In genomic region chr10:73210395-73211105, GRCh38 we compare ENCODE assay signal across 16 cellular contexts. TPM values are rescaled to one million over a fixed set of nuclear protein-coding genes. Genes with fewer than 3 reads are reported as not detected.
A peak's percentile ranks its signal among the peaks of the same experiment; 100 is the strongest.
DNase-seq lines count a peak whose midpoint lies in the region; ATAC-seq, FAIRE-seq and TF ChIP-seq lines count a peak whose summit lies in the region.
"Had no signal": no experiment of that assay in that cellular context is flagged by ENCODE, and none has a peak within 500 bp of the region (broad histone marks: within the 10 kb centered on the region; RNA-seq: fewer than 3 reads in every experiment).

No MANE protein-coding gene starts in this region.

- TF ChIP-seq CTCF in HepG2 (CRISPR knock-in tag; IDR thresholded peaks at IDR 0.05) = no peak
- no peak for TF ChIP-seq CTCF in right lobe of liver (IDR thresholded peaks at IDR 0.05)
- no peak for TF ChIP-seq CTCF in PC-3 (conservative IDR thresholded peaks at IDR 0.05; ENCODE audit: low read depth, low read length)

- H4K8ac ChIP-seq in mesenchymal stem cell (ENCODE audit: low read length) = no peak overlapping the region

- H2BK120ac ChIP-seq in mesenchymal stem cell (ENCODE audit: low read depth, low read length) = no peak overlapping the region

- WGBS in HepG2 (ENCODE audit: low lambda C conversion rate) = 98% methylated on average over 3 of the region's 3 CpGs
- WGBS in right lobe of liver (ENCODE audit: insufficient coverage, low coverage, low lambda C conversion rate, missing lambda C conversion rate) = 94% methylated on average over 3 of the region's 3 CpGs
- WGBS in mesenchymal stem cell = 87% methylated on average over 3 of the region's 3 CpGs

- in situ Hi-C loops in HepG2 (cut with HindIII; ENCODE audit: extremely low pct_ligation_motif_present, low pct_unique_long_range_greater_than_20kb) = no loop called here

- no peaks in the 10 kb centered on the region for H3K27me3 ChIP-seq in HepG2 (ENCODE audit: control insufficient read depth in 1 of 2, insufficient read depth in 2 of 2, low read length in 2 of 2)
- H3K27me3 ChIP-seq in right lobe of liver = no peaks in the 10 kb centered on the region
- no peaks in the 10 kb centered on the region for H3K27me3 ChIP-seq in PC-3 (ENCODE audit: low read length)
- no peaks in the 10 kb centered on the region for H3K27me3 ChIP-seq in mesenchymal stem cell (ENCODE audit: control insufficient read depth in 1 of 2, insufficient read depth in 1 of 2, low read length in 2 of 2)
- H3K27me3 ChIP-seq: BLaER1 treated with 17β-estradiol and CSF1 and Interleukin-3, amounts not matched to agents 10 nM and 100 nM had no signal

- H2AK5ac ChIP-seq in mesenchymal stem cell (ENCODE audit: low read length, severe bottlenecking) = no peak overlapping the region

- H3K9ac ChIP-seq in HepG2 (ENCODE audit: insufficient read depth, low read depth, low read length) = no peak overlapping the region
- no peak overlapping the region for H3K9ac ChIP-seq in PC-3 (ENCODE audit: low read length)
- peak overlapping the region; percentile 13 for H3K9ac ChIP-seq in mesenchymal stem cell (ENCODE audit: low read length)
- H3K9ac ChIP-seq: BLaER1 treated with 17β-estradiol and CSF1 and Interleukin-3, amounts not matched to agents 10 nM and 100 nM; GM23248 had no signal

- H3K27ac ChIP-seq in HepG2 (ENCODE audit: extremely low read length, insufficient read depth, low read length) (peak overlapping the region; percentile 11), right lobe of liver (peak overlapping the region in 1 of 3 donors; percentile 27), PC-3 (ENCODE audit: low read length) (no peak overlapping the region), mesenchymal stem cell (ENCODE audit: low read length, poor library complexity, severe bottlenecking) (no peak overlapping the region)
- H3K27ac ChIP-seq: BLaER1 treated with 17β-estradiol and CSF1 and Interleukin-3, amounts not matched to agents 10 nM and 100 nM had no signal

- ATAC-seq in HepG2 (no peak), right lobe of liver (no peak), PC-3 (no peak), GM19328 (IDR thresholded peaks at IDR 0.05; ENCODE audit: unreplicated experiment) (no peak), HG02885 (IDR thresholded peaks at IDR 0.05; ENCODE audit: poor library complexity, unreplicated experiment) (no peak)
- ATAC-seq: CD8-positive, alpha-beta T cell; GM12878 had no signal

- no peak overlapping the region for H3K4ac ChIP-seq in mesenchymal stem cell (ENCODE audit: low read depth in 1 of 2, low read length in 2 of 2)

- H3K23ac ChIP-seq in mesenchymal stem cell (ENCODE audit: low read length in 2 of 2) = no peak overlapping the region

- H3K36me3 ChIP-seq in HepG2 (replicated peaks in 1 of 2; ENCODE audit: control insufficient read depth in 1 of 2, insufficient read depth in 2 of 2, low read length in 2 of 2) (no peaks in the 10 kb centered on the region), right lobe of liver (no peaks in the 10 kb centered on the region), PC-3 (ENCODE audit: low read depth, low read length) (peaks cover 15% of the 10 kb centered on the region), mesenchymal stem cell (ENCODE audit: control insufficient read depth in 1 of 2, insufficient read depth in 2 of 2, low read depth in 1 of 2, low read length in 2 of 2) (peaks cover 11 to 15% of the 10 kb centered on the region in 2 experiments)

- no peak overlapping the region for H3K14ac ChIP-seq in mesenchymal stem cell (ENCODE audit: low read length in 2 of 2)

- no peaks in the 10 kb centered on the region for H3F3A ChIP-seq in PC-3 (ENCODE audit: low read length, unreplicated experiment)

- H4K91ac ChIP-seq in mesenchymal stem cell (ENCODE audit: low read length) = no peak overlapping the region

- TF ChIP-seq RAD21 in HepG2 (CRISPR knock-in tag; IDR thresholded peaks at IDR 0.05) = no peak

- no peaks in the 10 kb centered on the region for H3K9me2 ChIP-seq in PC-3 (replicated peaks; ENCODE audit: low read length)

- POLR2A ChIA-PET in HepG2 (lab: Yijun Ruan, JAX) (no interaction called here), PC-3 (lab: Charles Lee; ENCODE audit: unreplicated experiment) (no interaction called here)

- peaks cover 4% of the 10 kb centered on the region; the same call in 1 of the 2 replicates for H3K9me3 ChIP-seq in HepG2 (ENCODE audit: low read length)
- no peaks in the 10 kb centered on the region for H3K9me3 ChIP-seq in right lobe of liver
- H3K9me3 ChIP-seq in PC-3 (ENCODE audit: low read length) = no peaks in the 10 kb centered on the region
- no peaks in the 10 kb centered on the region for H3K9me3 ChIP-seq in mesenchymal stem cell (ENCODE audit: control insufficient read depth, low read length)

- H2AFZ ChIP-seq in HepG2 (ENCODE audit: low read length) (no peak overlapping the region), PC-3 (ENCODE audit: low read length) (no peak overlapping the region), mesenchymal stem cell (ENCODE audit: low read depth, low read length) (no peak overlapping the region)

- no peak overlapping the region for H2BK15ac ChIP-seq in mesenchymal stem cell (ENCODE audit: low read depth, poor library complexity, severe bottlenecking)

- H3K79me2 ChIP-seq in HepG2 (ENCODE audit: insufficient read depth, low read length) = no peaks in the 10 kb centered on the region
- H3K79me2 ChIP-seq in PC-3 (ENCODE audit: low read length) = no peaks in the 10 kb centered on the region

- no peaks in the 10 kb centered on the region for H4K20me1 ChIP-seq in HepG2 (ENCODE audit: insufficient read depth, low read length)
- no peaks in the 10 kb centered on the region for H4K20me1 ChIP-seq in PC-3 (ENCODE audit: low read length)
- H4K20me1 ChIP-seq: BLaER1 treated with 17β-estradiol and CSF1 and Interleukin-3, amounts not matched to agents 10 nM and 100 nM had no signal

- peaks cover 28% of the 10 kb centered on the region for H3K4me1 ChIP-seq in HepG2 (ENCODE audit: insufficient read depth, low read length)
- peaks cover 0 to 18% (median 7%) of the 10 kb centered on the region in 4 donors for H3K4me1 ChIP-seq in right lobe of liver
- no peaks in the 10 kb centered on the region; the same call in 1 of the 2 replicates for H3K4me1 ChIP-seq in PC-3 (ENCODE audit: insufficient read depth, low read length)
- peaks cover 1% of the 10 kb centered on the region for H3K4me1 ChIP-seq in mesenchymal stem cell (ENCODE audit: control insufficient read depth, insufficient read depth, low read depth, low read length)
- H3K4me1 ChIP-seq: BLaER1 treated with 17β-estradiol and CSF1 and Interleukin-3, amounts not matched to agents 10 nM and 100 nM; HAP-1 had no signal

- DNase-seq in HepG2 (ENCODE audit: low spot score) (no peak), right lobe of liver (no peak), PC-3 (no peak), mesenchymal stem cell (no peak), activated T-cell treated with anti-CD3 and anti-CD28 coated beads for 4 hours (no peak)
- DNase-seq: CD8-positive, alpha-beta T cell; DMS 273 treated with DMSO at 0.1 percent for 48 hours; DND-41 had no signal

- H3K18ac ChIP-seq in mesenchymal stem cell (ENCODE audit: low read depth in 1 of 2, low read length in 2 of 2) = no peak overlapping the region

- H3K79me1 ChIP-seq in mesenchymal stem cell (replicated peaks; ENCODE audit: low read length, poor library complexity, severe bottlenecking) = peaks cover 5% of the 10 kb centered on the region

- CTCF ChIA-PET in HepG2 (lab: Yijun Ruan, JAX; ENCODE audit: low intra/inter-chr PET ratio, low total read pairs) (no interaction called here), PC-3 (lab: Charles Lee) (interaction anchor here (0.5 kb wide), 1 partner anchor 112 kb away, joined by 3 read pairs; no protein-coding TSS in a partner anchor)

- intact Hi-C loops in HepG2 (cut with micrococcal nuclease; ENCODE audit: unreplicated experiment) (no loop called here), right lobe of liver (cut with DNase I) (no loop called here), PC-3 (cut with micrococcal nuclease) (no loop called here)

- FAIRE-seq in HepG2 (lab: Jason Lieb, UNC) = no peak
- FAIRE-seq: GM12878, GM19239, HTR-8/SVneo had no signal

- no TSS peak for BruUV-seq in HepG2 (replicated peaks; lab: Mats Ljungman, UMichigan)
- TSS peak; percentile 9 for BruUV-seq in PC-3 (replicated peaks; lab: Mats Ljungman, UMichigan)

- TF ChIP-seq POLR2A in HepG2 (IDR thresholded peaks at IDR 0.05; ENCODE audit: insufficient read depth in 1 of 2, low read depth in 2 of 2, low read length in 2 of 2) (no peak), right lobe of liver (IDR thresholded peaks at IDR 0.05) (no peak)

- H3K4me3 ChIP-seq in HepG2 (replicated peaks in 1 of 3; ENCODE audit: insufficient read depth in 1 of 3, low read depth in 2 of 3, low read length in 3 of 3) = no peak overlapping the region
- H3K4me3 ChIP-seq in right lobe of liver = no peak overlapping the region
- H3K4me3 ChIP-seq in PC-3 (ENCODE audit: low read length) = no peak overlapping the region
- H3K4me3 ChIP-seq in mesenchymal stem cell (ENCODE audit: insufficient read depth in 1 of 2, low read depth in 1 of 2, low read length in 2 of 2) = no peak overlapping the region
- H3K4me3 ChIP-seq: BLaER1 treated with 17β-estradiol and CSF1 and Interleukin-3, amounts not matched to agents 10 nM and 100 nM; GM12878; GM23248; HAP-1 had no signal

- H3K4me2 ChIP-seq in HepG2 (ENCODE audit: low read depth, low read length) = no peak overlapping the region
- no peak overlapping the region for H3K4me2 ChIP-seq in PC-3 (ENCODE audit: low read length)
- no peak overlapping the region for H3K4me2 ChIP-seq in mesenchymal stem cell (ENCODE audit: low read length, poor library complexity, severe bottlenecking)
- H3K4me2 ChIP-seq: BLaER1 treated with 17β-estradiol and CSF1 and Interleukin-3, amounts not matched to agents 10 nM and 100 nM had no signal

- H2BK12ac ChIP-seq in mesenchymal stem cell (ENCODE audit: low read length in 2 of 2) = no peak overlapping the region

- H2BK5ac ChIP-seq in mesenchymal stem cell (ENCODE audit: low read depth, low read length, poor library complexity, severe bottlenecking) = no peak overlapping the region

- TF ChIP-seq EP300 in HepG2 (IDR thresholded peaks at IDR 0.05; ENCODE audit: low read depth in 2 of 2, low read length in 2 of 2) = no peak
- no peak for TF ChIP-seq EP300 in HepG2 (CRISPR knock-in tag; IDR thresholded peaks at IDR 0.05; ENCODE audit: borderline replicate concordance)

RNA-seq across cellular contexts. Expression of gene DNAJC9, which starts 36.5 kb away (rescaled TPM):
- total RNA-seq in HepG2 (2016; rRNA removed; fragmentation: Illumina TruSeq; extraction: Trizol) (60.3 and 76.9 TPM in 2 replicates), right lobe of liver (1 to 10 TPM; 4.6 to 8.8 (median 5.4) TPM), PC-3 (2014; rRNA removed) (282 and 283 TPM in 2 replicates)
- 13.2 TPM in 2 replicates for total RNA-seq in HepG2 (2016; cell fraction: cytosol; rRNA removed; fragmentation: Illumina TruSeq; extraction: Trizol; ENCODE audit: low read depth)
- 60.9 and 80.0 TPM in 2 replicates for total RNA-seq in HepG2 (2016; cell fraction: insoluble cytoplasmic fraction; rRNA removed; fragmentation: Illumina TruSeq; extraction: Trizol)
- 32.4 and 33.9 TPM in 2 replicates for total RNA-seq in HepG2 (2016; cell fraction: membrane; rRNA removed; fragmentation: Illumina TruSeq; extraction: Trizol)
- total RNA-seq in HepG2 (2016; cell fraction: nucleus; rRNA removed; fragmentation: Illumina TruSeq; extraction: Trizol) = 36.9 and 43.2 TPM in 2 replicates
- polyA plus RNA-seq in HepG2 (2011; rRNA removed) = 13.4 and 15.9 TPM in 2 replicates
- 11.3 and 11.9 TPM in 2 replicates for polyA plus RNA-seq in HepG2 (2011; cell fraction: cytosol; rRNA removed)
- 35.4 and 37.6 TPM in 2 replicates for polyA plus RNA-seq in HepG2 (2011; cell fraction: nucleus; rRNA removed)
- 13.4 and 16.3 TPM in 2 replicates for polyA plus RNA-seq in HepG2 (2012)
- polyA plus RNA-seq in HepG2 (2016; cell fraction: cytosol; fragmentation: Illumina TruSeq; extraction: Trizol; ENCODE audit: low read depth) = 9.4 and 10.9 TPM in 2 replicates
- 60.5 and 63.2 TPM in 2 replicates for polyA plus RNA-seq in HepG2 (2016; cell fraction: insoluble cytoplasmic fraction; fragmentation: Illumina TruSeq; extraction: Trizol; ENCODE audit: low read depth)
- polyA plus RNA-seq in HepG2 (2016; cell fraction: membrane; fragmentation: Illumina TruSeq; extraction: Trizol; ENCODE audit: low read depth) = 19.3 and 19.6 TPM in 2 replicates
- polyA plus RNA-seq in HepG2 (2016; cell fraction: nucleus; fragmentation: Illumina TruSeq; extraction: Trizol; ENCODE audit: insufficient read depth, low read depth) = 59.2 and 60.2 TPM in 2 replicates
- 17.9 and 39.2 TPM in 2 replicates for polyA minus RNA-seq in HepG2 (2011; rRNA and poly(A)+ RNA removed; ENCODE audit: low replicate concordance)
- 6.5 and 8.3 TPM in 2 replicates for polyA minus RNA-seq in HepG2 (2011; cell fraction: cytosol; rRNA and poly(A)+ RNA removed)
- polyA minus RNA-seq in HepG2 (2011; cell fraction: nucleus; rRNA and poly(A)+ RNA removed) = 35.7 and 36.1 TPM in 2 replicates
- 13.3 TPM for polyA plus RNA-seq in mesenchymal stem cell (2013, experiment 1 of 2)
- 13.1 TPM for polyA plus RNA-seq in mesenchymal stem cell (2013, experiment 2 of 2)

RNA-seq across cellular contexts. Expression of gene MRPS16, which starts 41.9 kb away (rescaled TPM):
- total RNA-seq in HepG2 (2016; rRNA removed; fragmentation: Illumina TruSeq; extraction: Trizol) (135 and 189 TPM in 2 replicates), right lobe of liver (10 to 100 TPM; 40.5 to 58.4 (median 48.6) TPM), PC-3 (2014; rRNA removed) (230 and 275 TPM in 2 replicates)
- total RNA-seq in HepG2 (2016; cell fraction: cytosol; rRNA removed; fragmentation: Illumina TruSeq; extraction: Trizol; ENCODE audit: low read depth) = 45.7 and 60.1 TPM in 2 replicates
- 136 and 203 TPM in 2 replicates for total RNA-seq in HepG2 (2016; cell fraction: insoluble cytoplasmic fraction; rRNA removed; fragmentation: Illumina TruSeq; extraction: Trizol)
- 93.5 and 107 TPM in 2 replicates for total RNA-seq in HepG2 (2016; cell fraction: membrane; rRNA removed; fragmentation: Illumina TruSeq; extraction: Trizol)
- 46.1 and 51.7 TPM in 2 replicates for total RNA-seq in HepG2 (2016; cell fraction: nucleus; rRNA removed; fragmentation: Illumina TruSeq; extraction: Trizol)
- polyA plus RNA-seq in HepG2 (2011; rRNA removed) = 70.1 and 70.8 TPM in 2 replicates
- polyA plus RNA-seq in HepG2 (2011; cell fraction: cytosol; rRNA removed) = 71.9 and 101 TPM in 2 replicates
- 47.7 and 52.2 TPM in 2 replicates for polyA plus RNA-seq in HepG2 (2011; cell fraction: nucleus; rRNA removed)
- 46.9 and 60.5 TPM in 2 replicates for polyA plus RNA-seq in HepG2 (2012)
- 72.0 and 95.9 TPM in 2 replicates for polyA plus RNA-seq in HepG2 (2016; cell fraction: cytosol; fragmentation: Illumina TruSeq; extraction: Trizol; ENCODE audit: low read depth)
- 178 and 185 TPM in 2 replicates for polyA plus RNA-seq in HepG2 (2016; cell fraction: insoluble cytoplasmic fraction; fragmentation: Illumina TruSeq; extraction: Trizol; ENCODE audit: low read depth)
- 98.6 and 105 TPM in 2 replicates for polyA plus RNA-seq in HepG2 (2016; cell fraction: membrane; fragmentation: Illumina TruSeq; extraction: Trizol; ENCODE audit: low read depth)
- 94.8 and 101 TPM in 2 replicates for polyA plus RNA-seq in HepG2 (2016; cell fraction: nucleus; fragmentation: Illumina TruSeq; extraction: Trizol; ENCODE audit: insufficient read depth, low read depth)
- 139 and 229 TPM in 2 replicates for polyA minus RNA-seq in HepG2 (2011; rRNA and poly(A)+ RNA removed; ENCODE audit: low replicate concordance)
- 44.1 TPM in 2 replicates for polyA minus RNA-seq in HepG2 (2011; cell fraction: cytosol; rRNA and poly(A)+ RNA removed)
- polyA minus RNA-seq in HepG2 (2011; cell fraction: nucleus; rRNA and poly(A)+ RNA removed) = 27.9 and 35.8 TPM in 2 replicates
- polyA plus RNA-seq in mesenchymal stem cell (2013, experiment 1 of 2) = 64.8 TPM
- polyA plus RNA-seq in mesenchymal stem cell (2013, experiment 2 of 2) = 68.9 TPM

RNA-seq across cellular contexts. Expression of gene FAM149B1, which starts 42.6 kb away (rescaled TPM):
- total RNA-seq in HepG2 (2016; rRNA removed; fragmentation: Illumina TruSeq; extraction: Trizol) = 9.1 and 9.3 TPM in 2 replicates
- total RNA-seq in HepG2 (2016; cell fraction: cytosol; rRNA removed; fragmentation: Illumina TruSeq; extraction: Trizol; ENCODE audit: low read depth) = 8.8 and 9.0 TPM in 2 replicates
- 7.4 and 8.3 TPM in 2 replicates for total RNA-seq in HepG2 (2016; cell fraction: insoluble cytoplasmic fraction; rRNA removed; fragmentation: Illumina TruSeq; extraction: Trizol)
- 14.6 and 16.2 TPM in 2 replicates for total RNA-seq in HepG2 (2016; cell fraction: membrane; rRNA removed; fragmentation: Illumina TruSeq; extraction: Trizol)
- 5.7 and 8.2 TPM in 2 replicates for total RNA-seq in HepG2 (2016; cell fraction: nucleus; rRNA removed; fragmentation: Illumina TruSeq; extraction: Trizol)
- polyA plus RNA-seq in HepG2 (2011; rRNA removed) = 14.7 and 16.8 TPM in 2 replicates
- polyA plus RNA-seq in HepG2 (2011; cell fraction: cytosol; rRNA removed) = 11.4 and 15.6 TPM in 2 replicates
- polyA plus RNA-seq in HepG2 (2011; cell fraction: nucleus; rRNA removed) = 16.3 and 16.9 TPM in 2 replicates
- 8.6 and 10.6 TPM in 2 replicates for polyA plus RNA-seq in HepG2 (2012)
- 9.0 and 10.7 TPM in 2 replicates for polyA plus RNA-seq in HepG2 (2016; cell fraction: cytosol; fragmentation: Illumina TruSeq; extraction: Trizol; ENCODE audit: low read depth)
- polyA plus RNA-seq in HepG2 (2016; cell fraction: insoluble cytoplasmic fraction; fragmentation: Illumina TruSeq; extraction: Trizol; ENCODE audit: low read depth) = 8.7 and 8.9 TPM in 2 replicates
- 14.0 and 17.5 TPM in 2 replicates for polyA plus RNA-seq in HepG2 (2016; cell fraction: membrane; fragmentation: Illumina TruSeq; extraction: Trizol; ENCODE audit: low read depth)
- 12.3 and 15.2 TPM in 2 replicates for polyA plus RNA-seq in HepG2 (2016; cell fraction: nucleus; fragmentation: Illumina TruSeq; extraction: Trizol; ENCODE audit: insufficient read depth, low read depth)
- polyA minus RNA-seq in HepG2 (2011; rRNA and poly(A)+ RNA removed; ENCODE audit: low replicate concordance) = 10.6 and 13.2 TPM in 2 replicates
- 6.1 and 10.5 TPM in 2 replicates for polyA minus RNA-seq in HepG2 (2011; cell fraction: cytosol; rRNA and poly(A)+ RNA removed)
- polyA minus RNA-seq in HepG2 (2011; cell fraction: nucleus; rRNA and poly(A)+ RNA removed) = 9.9 and 15.8 TPM in 2 replicates
- 10 to 100 TPM in 4 of 6 experiments, 1 to 10 TPM in 2; 9.2 to 19.9 (median 13.8) TPM for total RNA-seq in right lobe of liver
- total RNA-seq in PC-3 (2014; rRNA removed) = 34.3 and 39.1 TPM in 2 replicates
- 24.4 TPM for polyA plus RNA-seq in mesenchymal stem cell (2013, experiment 1 of 2)
- 24.2 TPM for polyA plus RNA-seq in mesenchymal stem cell (2013, experiment 2 of 2)

RNA-seq across cellular contexts. Expression of gene ECD, which starts 42.7 kb away (rescaled TPM):
- 27.6 and 41.8 TPM in 2 replicates for total RNA-seq in HepG2 (2016; rRNA removed; fragmentation: Illumina TruSeq; extraction: Trizol)
- 3.5 and 4.7 TPM in 2 replicates for total RNA-seq in HepG2 (2016; cell fraction: cytosol; rRNA removed; fragmentation: Illumina TruSeq; extraction: Trizol; ENCODE audit: low read depth)
- 26.8 and 41.9 TPM in 2 replicates for total RNA-seq in HepG2 (2016; cell fraction: insoluble cytoplasmic fraction; rRNA removed; fragmentation: Illumina TruSeq; extraction: Trizol)
- 6.3 and 7.0 TPM in 2 replicates for total RNA-seq in HepG2 (2016; cell fraction: membrane; rRNA removed; fragmentation: Illumina TruSeq; extraction: Trizol)
- total RNA-seq in HepG2 (2016; cell fraction: nucleus; rRNA removed; fragmentation: Illumina TruSeq; extraction: Trizol) = 25.6 and 27.8 TPM in 2 replicates
- polyA plus RNA-seq in HepG2 (2011; rRNA removed) = 17.4 and 21.5 TPM in 2 replicates
- 12.4 and 14.5 TPM in 2 replicates for polyA plus RNA-seq in HepG2 (2011; cell fraction: cytosol; rRNA removed)
- 12.0 and 12.2 TPM in 2 replicates for polyA plus RNA-seq in HepG2 (2011; cell fraction: nucleus; rRNA removed)
- 13.6 and 15.8 TPM in 2 replicates for polyA plus RNA-seq in HepG2 (2012)
- polyA plus RNA-seq in HepG2 (2016; cell fraction: cytosol; fragmentation: Illumina TruSeq; extraction: Trizol; ENCODE audit: low read depth) = 2.1 and 2.2 TPM in 2 replicates
- polyA plus RNA-seq in HepG2 (2016; cell fraction: insoluble cytoplasmic fraction; fragmentation: Illumina TruSeq; extraction: Trizol; ENCODE audit: low read depth) = 39.7 and 42.6 TPM in 2 replicates
- polyA plus RNA-seq in HepG2 (2016; cell fraction: membrane; fragmentation: Illumina TruSeq; extraction: Trizol; ENCODE audit: low read depth) = 3.0 and 3.6 TPM in 2 replicates
- 23.4 and 24.6 TPM in 2 replicates for polyA plus RNA-seq in HepG2 (2016; cell fraction: nucleus; fragmentation: Illumina TruSeq; extraction: Trizol; ENCODE audit: insufficient read depth, low read depth)
- 23.9 and 37.6 TPM in 2 replicates for polyA minus RNA-seq in HepG2 (2011; rRNA and poly(A)+ RNA removed; ENCODE audit: low replicate concordance)
- polyA minus RNA-seq in HepG2 (2011; cell fraction: cytosol; rRNA and poly(A)+ RNA removed) = 14.0 and 18.4 TPM in 2 replicates
- 41.2 and 47.6 TPM in 2 replicates for polyA minus RNA-seq in HepG2 (2011; cell fraction: nucleus; rRNA and poly(A)+ RNA removed)
- total RNA-seq in right lobe of liver = 10 to 100 TPM in 5 of 6 experiments, 1 to 10 TPM in 1; 8.8 to 21.2 (median 11.7) TPM
- 103 and 108 TPM in 2 replicates for total RNA-seq in PC-3 (2014; rRNA removed)
- 24.0 TPM for polyA plus RNA-seq in mesenchymal stem cell (2013, experiment 1 of 2)
- polyA plus RNA-seq in mesenchymal stem cell (2013, experiment 2 of 2) = 25.3 TPM
